ENCODE assay signal across 11 cellular contexts in genomic region chr7:106042196-106042611, GRCh38.
DNase-seq lines count a peak whose midpoint lies in the region; ATAC-seq, FAIRE-seq and TF ChIP-seq lines count a peak whose summit lies in the region.
"Had no signal": no experiment of that assay in that cellular context is flagged by ENCODE, and none has a peak within 500 bp of the region (broad histone marks: within the 10 kb centered on the region; RNA-seq: fewer than 3 reads in every experiment).

No MANE protein-coding gene starts in this region.

- peak overlapping the region; percentile 53 for H3K4me3 Mint-ChIP-seq in Caco-2 (ENCODE audit: unreplicated experiment)
- H3K4me3 Mint-ChIP-seq: T-helper 1 cell treated with Interleukin-12 subunit alpha and Interleukin-12 subunit beta and Interleukin-4 antibody, amounts not matched to agents 30 μg/mL and 1 μg/mL, for 36 hours had no signal

- no peak overlapping the region for H3K9ac ChIP-seq in Karpas-422 (ENCODE audit: low read length)
- H3K9ac ChIP-seq in K562 (ENCODE audit: insufficient read depth in 1 of 2, low read depth in 2 of 2, low read length in 2 of 2), result no peak overlapping the region

- no peaks in the 10 kb centered on the region for H3K4me1 ChIP-seq in Caco-2
- H3K4me1 ChIP-seq in Karpas-422 (ENCODE audit: low read length), result peaks cover 26% of the 10 kb centered on the region
- peaks cover 0 to 13% of the 10 kb centered on the region in 2 experiments; a peak in 3 of 5 replicates for H3K4me1 ChIP-seq in K562 (replicated peaks in 1 of 2; ENCODE audit: control insufficient read depth in 2 of 2, insufficient read depth in 2 of 2, low read length in 2 of 2)
- peaks cover 35% of the 10 kb centered on the region for H3K4me1 ChIP-seq in osteoblast (ENCODE audit: insufficient read depth, low read length)

- TF ChIP-seq CTCF in Caco-2 (IDR thresholded peaks at IDR 0.05; ENCODE audit: insufficient read depth in 1 of 2, low read depth in 1 of 2, low read length in 1 of 2, severe bottlenecking in 1 of 2, unreplicated experiment in 1 of 2), result no peak
- TF ChIP-seq CTCF in K562 (IDR thresholded peaks at IDR 0.05 in 2 of 3, conservative IDR thresholded peaks at IDR 0.05 in 1 of 3; ENCODE audit: insufficient read depth in 2 of 3, low read depth in 1 of 3, low read length in 3 of 3), result no peak
- TF ChIP-seq CTCF in osteoblast (IDR thresholded peaks at IDR 0.05; ENCODE audit: extremely low read depth, low read depth, low read length), result no peak

- H3K36me3 Mint-ChIP-seq in Caco-2 (ENCODE audit: insufficient read depth, unreplicated experiment), result no peaks in the 10 kb centered on the region

- H3K27ac Mint-ChIP-seq in Caco-2 (ENCODE audit: unreplicated experiment), result peak overlapping the region; percentile 68
- H3K27ac Mint-ChIP-seq: T-helper 1 cell treated with Interleukin-12 subunit alpha and Interleukin-12 subunit beta and Interleukin-4 antibody, amounts not matched to agents 30 μg/mL and 1 μg/mL, for 36 hours had no signal

- no peak for TF ChIP-seq EP300 in K562 (IDR thresholded peaks at IDR 0.05; ENCODE audit: low read length)

- WGBS in K562 (ENCODE audit: insufficient coverage, low coverage, missing lambda C conversion rate), result 69% methylated on average over 4 of the region's 4 CpGs

- no peaks in the 10 kb centered on the region for H3K9me1 ChIP-seq in K562 (ENCODE audit: control insufficient read depth, insufficient read depth, low read length)

- intact Hi-C loops in Caco-2 (cut with micrococcal nuclease; ENCODE audit: unreplicated experiment), result loop anchor here (1.0 to 2.0 kb wide), 2 partner anchors 165 to 282 kb away; partner anchors contain the start of gene ATXN7L1
- intact Hi-C loops in K562 (cut with micrococcal nuclease), result loop anchor here (1.0 kb wide), 1 partner anchor 282 kb away; no protein-coding TSS in a partner anchor

- no peak overlapping the region for H2AFZ ChIP-seq in Karpas-422 (ENCODE audit: low read length)
- H2AFZ ChIP-seq in K562 (ENCODE audit: low read depth, low read length), result 0 out of 2 replicates have a peak overlapping the region, but pooled peaks have one; percentile 71
- H2AFZ ChIP-seq in osteoblast (ENCODE audit: low read length), result no peak overlapping the region

- peak overlapping the region; percentile 38 for H3K4me2 ChIP-seq in Karpas-422 (ENCODE audit: low read depth, low read length, poor library complexity, severe bottlenecking)
- H3K4me2 ChIP-seq in K562 (ENCODE audit: insufficient read depth, low read length), result no peak overlapping the region
- peak overlapping the region; percentile 47 for H3K4me2 ChIP-seq in osteoblast (ENCODE audit: insufficient read depth, low read length)

- DNase-seq in Caco-2, result no peak
- no peak for DNase-seq in Karpas-422
- DNase-seq in K562 (ENCODE audit: extremely low read depth in 1 of 4, low spot score in 3 of 4), result no peak
- no peak for DNase-seq in osteoblast (ENCODE audit: insufficient read length, low spot score, missing footprints)
- DNase-seq in DMS153 (lab: John Stamatoyannopoulos, UW), result no peak
- DNase-seq in H54 (ENCODE audit: insufficient read length, low spot score), result no peak
- DNase-seq in LoVo (ENCODE audit: low spot score), result no peak
- no peak for DNase-seq in NCI-H2107 treated with DMSO at 0.1 percent for 48 hours (lab: John Stamatoyannopoulos, UW; ENCODE audit: unreplicated experiment)

- H3K9me3 Mint-ChIP-seq in Caco-2 (ENCODE audit: unreplicated experiment), result no peaks in the 10 kb centered on the region
- H3K9me3 Mint-ChIP-seq: T-helper 1 cell treated with Interleukin-12 subunit alpha and Interleukin-12 subunit beta and Interleukin-4 antibody, amounts not matched to agents 30 μg/mL and 1 μg/mL, for 36 hours had no signal

- H3K36me3 ChIP-seq in Caco-2 (ENCODE audit: control insufficient read depth, insufficient read depth, low read length) (no peaks in the 10 kb centered on the region), Karpas-422 (ENCODE audit: insufficient read depth, low read length) (no peaks in the 10 kb centered on the region), K562 (ENCODE audit: control insufficient read depth, insufficient read depth, low read length) (no peaks in the 10 kb centered on the region), osteoblast (ENCODE audit: insufficient read depth, low read length) (no peaks in the 10 kb centered on the region)
- H3K36me3 ChIP-seq: Peyer's patch had no signal

- no peak overlapping the region for H3K4me3 ChIP-seq in Caco-2 (ENCODE audit: low read depth, low read length)
- H3K4me3 ChIP-seq in Karpas-422 (ENCODE audit: low read length), result no peak overlapping the region
- H3K4me3 ChIP-seq in K562, result no peak overlapping the region
- no peak overlapping the region for H3K4me3 ChIP-seq in osteoblast (ENCODE audit: insufficient read depth, low read length)

- no peaks in the 10 kb centered on the region for H3K9me2 ChIP-seq in Karpas-422 (replicated peaks; ENCODE audit: insufficient read depth, low read length)

- no peak for TF ChIP-seq POLR2A in K562 (conservative IDR thresholded peaks at IDR 0.05)
- no peak for TF ChIP-seq POLR2A in H54 (IDR thresholded peaks at IDR 0.05; ENCODE audit: low read depth, low read length)

- peaks cover 6% of the 10 kb centered on the region for H3K4me1 Mint-ChIP-seq in Caco-2 (ENCODE audit: low read depth, unreplicated experiment)

- no peak overlapping the region for H3K27ac ChIP-seq in Karpas-422 (ENCODE audit: low read length)
- H3K27ac ChIP-seq in K562 (ENCODE audit: extremely low read depth, low read depth, low read length), result no peak overlapping the region
- no peak overlapping the region for H3K27ac ChIP-seq in osteoblast (ENCODE audit: low read depth, low read length)
- H3K27ac ChIP-seq: Peyer's patch had no signal

- H3K79me2 ChIP-seq in Karpas-422 (ENCODE audit: low read length), result no peaks in the 10 kb centered on the region
- H3K79me2 ChIP-seq in K562 (ENCODE audit: control insufficient read depth, insufficient read depth, low read length), result no peaks in the 10 kb centered on the region
- no peaks in the 10 kb centered on the region for H3K79me2 ChIP-seq in osteoblast (ENCODE audit: insufficient read depth, low read length)

- H3K27me3 ChIP-seq in Caco-2 (replicated peaks; ENCODE audit: control insufficient read depth, insufficient read depth, low read length) (no peaks in the 10 kb centered on the region), Karpas-422 (ENCODE audit: low read length) (no peaks in the 10 kb centered on the region), K562 (ENCODE audit: control insufficient read depth in 2 of 2, insufficient read depth in 2 of 2, low read length in 2 of 2) (peaks cover 13 to 44% of the 10 kb centered on the region in 2 experiments; a peak in 4 of 5 replicates), osteoblast (ENCODE audit: insufficient read depth, low read length) (peaks cover 27% of the 10 kb centered on the region)
- H3K27me3 ChIP-seq: Peyer's patch had no signal

- BruUV-seq in Caco-2 (replicated peaks; lab: Mats Ljungman, UMichigan) (no TSS peak), K562 (replicated peaks; lab: Mats Ljungman, UMichigan) (no TSS peak)

- peak; percentile 4; the same call in 2 of the 3 replicates for ATAC-seq in K562

- FAIRE-seq in K562 (lab: Jason Lieb, UNC) (peak; percentile 6), H54 (lab: Jason Lieb, UNC) (no peak)
- FAIRE-seq: keratinocyte had no signal

- POLR2A ChIA-PET in Caco-2 (lab: Charles Lee) (no interaction called here), K562 (lab: Yijun Ruan, JAX) (no interaction called here)

- peaks cover 9% of the 10 kb centered on the region for H3K27me3 Mint-ChIP-seq in Caco-2 (ENCODE audit: insufficient read depth, unreplicated experiment)

- CTCF ChIA-PET in Caco-2 (lab: Charles Lee) (interaction anchor here (0.6 to 2.6 kb wide), 9 partner anchors 8 to 390 kb away, joined by 3 to 23 read pairs (median 5); no protein-coding TSS in a partner anchor), K562 (lab: Yijun Ruan, JAX; ENCODE audit: low intra/inter-chr PET ratio) (interaction anchor here (0.7 to 5.4 kb wide), 9 partner anchors 32 to 390 kb away, joined by 3 to 88 read pairs (median 5); no protein-coding TSS in a partner anchor)

- H4K20me1 ChIP-seq in Karpas-422 (ENCODE audit: insufficient read depth, low read depth, low read length) (no peaks in the 10 kb centered on the region), K562 (replicated peaks; ENCODE audit: control insufficient read depth, insufficient read depth, low read length) (peaks cover 7% of the 10 kb centered on the region; the same call in 1 of the 2 replicates), osteoblast (ENCODE audit: insufficient read depth, low read length) (no peaks in the 10 kb centered on the region)

- H3K9me3 ChIP-seq in Caco-2 (no peaks in the 10 kb centered on the region), Karpas-422 (ENCODE audit: low read length) (no peaks in the 10 kb centered on the region), K562 (replicated peaks; ENCODE audit: control insufficient read depth, insufficient read depth, low read depth, low read length) (no peaks in the 10 kb centered on the region), osteoblast (ENCODE audit: low read depth, low read length) (no peaks in the 10 kb centered on the region)
- H3K9me3 ChIP-seq: Peyer's patch had no signal

- TF ChIP-seq RAD21 in K562 (CRISPR knock-in tag; conservative IDR thresholded peaks at IDR 0.05 in 1 of 2, IDR thresholded peaks at IDR 0.05 in 1 of 2), result no peak

- in situ Hi-C loops in K562 (cut with MboI), result loop anchor here (5.0 kb wide), 2 partner anchors 290 to 395 kb away; no protein-coding TSS in a partner anchor

TF ChIP-seq in K562, 482 proteins besides CTCF, POLR2A, EP300 and RAD21 (continues in another document):
- TF ChIP-seq, protein P1, sequence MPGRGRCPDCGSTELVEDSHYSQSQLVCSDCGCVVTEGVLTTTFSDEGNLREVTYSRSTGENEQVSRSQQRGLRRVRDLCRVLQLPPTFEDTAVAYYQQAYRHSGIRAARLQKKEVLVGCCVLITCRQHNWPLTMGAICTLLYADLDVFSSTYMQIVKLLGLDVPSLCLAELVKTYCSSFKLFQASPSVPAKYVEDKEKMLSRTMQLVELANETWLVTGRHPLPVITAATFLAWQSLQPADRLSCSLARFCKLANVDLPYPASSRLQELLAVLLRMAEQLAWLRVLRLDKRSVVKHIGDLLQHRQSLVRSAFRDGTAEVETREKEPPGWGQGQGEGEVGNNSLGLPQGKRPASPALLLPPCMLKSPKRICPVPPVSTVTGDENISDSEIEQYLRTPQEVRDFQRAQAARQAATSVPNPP (IDR thresholded peaks at IDR 0.05; ENCODE audit: borderline replicate concordance, insufficient read depth, insufficient read length), result no peak
- TF ChIP-seq BMI1 (IDR thresholded peaks at IDR 0.05; ENCODE audit: low read length) (no peak), TAF1 (IDR thresholded peaks at IDR 0.05; ENCODE audit: control insufficient read depth, extremely low read depth, insufficient read depth, low read length, severe bottlenecking) (no peak)
- TF ChIP-seq, protein P2, sequence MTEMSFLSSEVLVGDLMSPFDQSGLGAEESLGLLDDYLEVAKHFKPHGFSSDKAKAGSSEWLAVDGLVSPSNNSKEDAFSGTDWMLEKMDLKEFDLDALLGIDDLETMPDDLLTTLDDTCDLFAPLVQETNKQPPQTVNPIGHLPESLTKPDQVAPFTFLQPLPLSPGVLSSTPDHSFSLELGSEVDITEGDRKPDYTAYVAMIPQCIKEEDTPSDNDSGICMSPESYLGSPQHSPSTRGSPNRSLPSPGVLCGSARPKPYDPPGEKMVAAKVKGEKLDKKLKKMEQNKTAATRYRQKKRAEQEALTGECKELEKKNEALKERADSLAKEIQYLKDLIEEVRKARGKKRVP (CRISPR knock-in tag; IDR thresholded peaks at IDR 0.05), result no peak
